Comparison of ENCODE assay signal across 19 cellular contexts in genomic region chr2:216689397-216689796, GRCh38. TPM values are rescaled to one million over a fixed set of nuclear protein-coding genes. Genes with fewer than 3 reads are reported as not detected.
DNase-seq lines count a peak whose midpoint lies in the region; ATAC-seq and TF ChIP-seq lines count a peak whose summit lies in the region.
"Had no signal": no experiment of that assay in that cellular context is flagged by ENCODE, and none has a peak within 500 bp of the region (broad histone marks: within the 10 kb centered on the region; RNA-seq: fewer than 3 reads in every experiment).

No MANE protein-coding gene starts in this region.

- H3K9me3 Mint-ChIP-seq in GM23338, result no peaks in the 10 kb centered on the region
- H3K9me3 Mint-ChIP-seq in mesothelial cell of epicardium, result no peaks in the 10 kb centered on the region
- H3K9me3 Mint-ChIP-seq in glutamatergic neuron (ENCODE audit: unreplicated experiment), result peaks cover 2% of the 10 kb centered on the region
- H3K9me3 Mint-ChIP-seq: activated CD8-positive, alpha-beta T cell treated with anti-CD3 and anti-CD28 coated beads for 36 hours; activated T-cell treated with anti-CD3 and anti-CD28 coated beads, Interleukin-2, amount 50 U/mL, for 4 hours; WTC11 had no signal

- H3K79me2 ChIP-seq in GM23338 (replicated peaks; ENCODE audit: insufficient read depth) (no peaks in the 10 kb centered on the region), MM.1S (ENCODE audit: low read length) (no peaks in the 10 kb centered on the region)
- H3K79me2 ChIP-seq: parathyroid adenoma had no signal

- H3K36me3 Mint-ChIP-seq in GM23338 (ENCODE audit: low read depth) (no peaks in the 10 kb centered on the region), mesothelial cell of epicardium (peaks cover 17% of the 10 kb centered on the region), glutamatergic neuron (ENCODE audit: unreplicated experiment) (no peaks in the 10 kb centered on the region)
- H3K36me3 Mint-ChIP-seq: WTC11 had no signal

- ATAC-seq in GM23338, result no peak
- no peak for ATAC-seq in GM18520 (IDR thresholded peaks at IDR 0.05; ENCODE audit: unreplicated experiment)
- ATAC-seq: activated CD8-positive, alpha-beta T cell treated with anti-CD3 and anti-CD28 coated beads for 36 hours; activated T-cell treated with anti-CD3 and anti-CD28 coated beads, Interleukin-2, amount 50 U/mL, for 4 hours; body of pancreas; WTC11 had no signal

- H3F3A ChIP-seq in GM23338 (replicated peaks; ENCODE audit: low read depth), result 0 out of 2 replicates have a peak, but pooled peaks cover 4% of the 10 kb centered on the region
- peaks cover 7% of the 10 kb centered on the region; the same call in 1 of the 2 replicates for H3F3A ChIP-seq in MM.1S (ENCODE audit: insufficient read depth, low read length)

- no peak overlapping the region for H3K27ac ChIP-seq in GM23338 (ENCODE audit: low read depth)
- H3K27ac ChIP-seq in cingulate gyrus (ENCODE audit: low read depth, low read length), result peak overlapping the region; percentile 10
- peak overlapping the region; percentile 62 for H3K27ac ChIP-seq in stomach smooth muscle (ENCODE audit: low read length)
- H3K27ac ChIP-seq in MM.1S (ENCODE audit: low read length), result no peak overlapping the region
- H3K27ac ChIP-seq: body of pancreas, parathyroid adenoma had no signal

- H3K4me3 Mint-ChIP-seq in GM23338, result peak overlapping the region; percentile 25; the same call in 1 of the 3 replicates
- peak overlapping the region; percentile 35 for H3K4me3 Mint-ChIP-seq in mesothelial cell of epicardium
- H3K4me3 Mint-ChIP-seq in glutamatergic neuron (ENCODE audit: unreplicated experiment), result no peak overlapping the region
- H3K4me3 Mint-ChIP-seq: activated CD8-positive, alpha-beta T cell treated with anti-CD3 and anti-CD28 coated beads for 36 hours; activated T-cell treated with anti-CD3 and anti-CD28 coated beads, Interleukin-2, amount 50 U/mL, for 4 hours; WTC11 had no signal

- peaks cover 28% of the 10 kb centered on the region for H3K27me3 Mint-ChIP-seq in GM23338 (ENCODE audit: insufficient read depth, low read depth, poor library complexity)
- no peaks in the 10 kb centered on the region for H3K27me3 Mint-ChIP-seq in mesothelial cell of epicardium (ENCODE audit: low read depth)
- peaks cover 7% of the 10 kb centered on the region for H3K27me3 Mint-ChIP-seq in glutamatergic neuron (ENCODE audit: unreplicated experiment)

- H3K4me3 ChIP-seq in GM23338, result no peak overlapping the region
- H3K4me3 ChIP-seq in stomach smooth muscle (ENCODE audit: low read length in 2 of 2), result peak overlapping the region; percentile 14 to 71
- no peak overlapping the region for H3K4me3 ChIP-seq in MM.1S (ENCODE audit: low read length)
- H3K4me3 ChIP-seq: body of pancreas had no signal

- H2AFZ ChIP-seq in GM23338, result no peak overlapping the region; the same call in 1 of the 2 replicates
- H2AFZ ChIP-seq in MM.1S (ENCODE audit: low read length), result no peak overlapping the region
- H2AFZ ChIP-seq: parathyroid adenoma had no signal

- H4K20me1 ChIP-seq in GM23338 (replicated peaks; ENCODE audit: insufficient read depth) (no peaks in the 10 kb centered on the region), MM.1S (ENCODE audit: insufficient read depth, low read length) (no peaks in the 10 kb centered on the region)

- peaks cover 37% of the 10 kb centered on the region for H3K27me3 ChIP-seq in GM23338 (ENCODE audit: insufficient read depth)
- no peaks in the 10 kb centered on the region for H3K27me3 ChIP-seq in stomach smooth muscle (ENCODE audit: control insufficient read depth in 1 of 2, insufficient read depth in 2 of 2, low read length in 2 of 2)
- peaks cover 8% of the 10 kb centered on the region for H3K27me3 ChIP-seq in MM.1S (replicated peaks; ENCODE audit: insufficient read depth, low read length)

- peaks cover 35% of the 10 kb centered on the region for H3K4me1 ChIP-seq in GM23338 (ENCODE audit: insufficient read depth)
- H3K4me1 ChIP-seq in stomach smooth muscle (ENCODE audit: control insufficient read depth, insufficient read depth, low read length), result peaks cover 63% of the 10 kb centered on the region
- no peaks in the 10 kb centered on the region for H3K4me1 ChIP-seq in MM.1S (ENCODE audit: low read length)

- DNase-seq in GM23338 (ENCODE audit: low spot score) (no peak), mesothelial cell of epicardium (ENCODE audit: low spot score in 2 of 2, unreplicated experiment in 2 of 2) (no peak), MM.1S (no peak), HUDEP-2 (lab: John Stamatoyannopoulos, UW; ENCODE audit: unreplicated experiment in 76 of 76) (no peak), glutamatergic neuron (no peak)
- DNase-seq: activated CD8-positive, alpha-beta T cell treated with anti-CD3 and anti-CD28 coated beads for 36 hours; activated naive CD4-positive, alpha-beta T cell treated with anti-CD3 and anti-CD28 coated beads, Interleukin-2, amount 50 U/mL, for 16 hours; activated T-cell treated with anti-CD3 and anti-CD28 coated beads, Interleukin-2, amount 50 U/mL, for 4 hours; body of pancreas; hypothalamus; kidney glomerular epithelial cell; NCI-H1417 treated with DMSO at 0.1 percent for 48 hours; SHP77 had no signal

- H3K4me2 ChIP-seq in GM23338 (peak overlapping the region; percentile 62; the same call in 1 of the 2 replicates), MM.1S (ENCODE audit: low read depth, low read length) (no peak overlapping the region)

- H3K27ac Mint-ChIP-seq in GM23338, result no peak overlapping the region
- peak overlapping the region; percentile 91 for H3K27ac Mint-ChIP-seq in mesothelial cell of epicardium
- H3K27ac Mint-ChIP-seq in glutamatergic neuron (ENCODE audit: unreplicated experiment), result no peak overlapping the region
- H3K27ac Mint-ChIP-seq: activated CD8-positive, alpha-beta T cell treated with anti-CD3 and anti-CD28 coated beads for 36 hours; WTC11 had no signal

- H3K9me3 ChIP-seq in stomach smooth muscle (ENCODE audit: control insufficient read depth in 2 of 2, low read length in 2 of 2) (no peaks in the 10 kb centered on the region), MM.1S (replicated peaks; ENCODE audit: insufficient read depth, low read length) (no peaks in the 10 kb centered on the region)
- H3K9me3 ChIP-seq: body of pancreas had no signal

- H3K9ac ChIP-seq in stomach smooth muscle (ENCODE audit: low read length in 2 of 2), result peak overlapping the region in 1 of 2 donors; percentile 13
- no peak overlapping the region for H3K9ac ChIP-seq in MM.1S (ENCODE audit: low read length)
- H3K9ac ChIP-seq: parathyroid adenoma had no signal

- peaks cover 40% of the 10 kb centered on the region for H3K4me1 Mint-ChIP-seq in GM23338
- H3K4me1 Mint-ChIP-seq in mesothelial cell of epicardium, result peaks cover 55% of the 10 kb centered on the region
- peaks cover 21% of the 10 kb centered on the region for H3K4me1 Mint-ChIP-seq in glutamatergic neuron (ENCODE audit: low read depth, unreplicated experiment)

- no peaks in the 10 kb centered on the region for H3K9me2 ChIP-seq in GM23338 (ENCODE audit: insufficient read depth)
- no peaks in the 10 kb centered on the region for H3K9me2 ChIP-seq in MM.1S (replicated peaks; ENCODE audit: insufficient read depth, low read length)

- H3K36me3 ChIP-seq in GM23338 (ENCODE audit: insufficient read depth) (no peaks in the 10 kb centered on the region), stomach smooth muscle (ENCODE audit: control insufficient read depth in 2 of 2, insufficient read depth in 2 of 2, low read length in 2 of 2) (peaks cover 29 to 34% of the 10 kb centered on the region in 2 donors), MM.1S (replicated peaks; ENCODE audit: insufficient read depth, low read length) (no peaks in the 10 kb centered on the region)

- no peak for TF ChIP-seq CTCF in GM23338 (conservative IDR thresholded peaks at IDR 0.05; ENCODE audit: low read depth in 2 of 2)
- TF ChIP-seq CTCF in mesothelial cell of epicardium (IDR thresholded peaks at IDR 0.05; ENCODE audit: unreplicated experiment), result no peak
- no peak for TF ChIP-seq CTCF in MM.1S (IDR thresholded peaks at IDR 0.05; ENCODE audit: low read length)
- no peak for TF ChIP-seq CTCF in glutamatergic neuron (IDR thresholded peaks at IDR 0.05; ENCODE audit: partially characterized antibody, unreplicated experiment)

TF ChIP-seq in GM23338, 12 proteins besides CTCF, POLR2A, EP300 and RAD21 (continues in another document):
- TF ChIP-seq REST (IDR thresholded peaks at IDR 0.05; ENCODE audit: unreplicated experiment) (no peak), ZNF331 (CRISPR knock-in tag; IDR thresholded peaks at IDR 0.05; ENCODE audit: low read depth) (no peak)

RNA-seq across cellular contexts. Expression of gene IGFBP5, which starts 6.0 kb away (rescaled TPM):
- total RNA-seq in GM23338 (2014; rRNA removed; shearing (Covaris generic)), result 0.74 and 2.5 TPM in 2 replicates
- polyA plus RNA-seq in GM23338 (2016; fragmentation: Nextera tagmentation; extraction: Ambion mirVana), result 0.43 and 0.70 TPM in 2 replicates
- total RNA-seq in mesothelial cell of epicardium, result 415 to 456 TPM (median 447 TPM) in 3 replicates
- total RNA-seq in glutamatergic neuron (ENCODE audit: unreplicated experiment), result 0.51 TPM
- total RNA-seq: activated CD8-positive, alpha-beta T cell treated with anti-CD3 and anti-CD28 coated beads for 36 hours; T-helper 1 cell treated with Interleukin-12 subunit alpha and Interleukin-12 subunit beta and Interleukin-4 antibody, amounts not matched to agents 30 ng/mL and 1 ng/mL, for 36 hours had no signal

RNA-seq across cellular contexts. Expression of gene IGFBP2, which starts 56.2 kb away (rescaled TPM):
- total RNA-seq in GM23338 (2014; rRNA removed; shearing (Covaris generic)), result 309 and 364 TPM in 2 replicates
- polyA plus RNA-seq in GM23338 (2016; fragmentation: Nextera tagmentation; extraction: Ambion mirVana), result 177 and 235 TPM in 2 replicates
- total RNA-seq in mesothelial cell of epicardium (376 to 409 TPM (median 381 TPM) in 3 replicates), glutamatergic neuron (ENCODE audit: unreplicated experiment) (208 TPM)

Comparison
In these comparisons a context has a peak if more than half of its experiments do, and no peak if none do; other contexts are left out.
1. H3K27ac ChIP-seq: peak in cingulate gyrus (single experiment) and stomach smooth muscle (single experiment); none in GM23338 (single experiment) and MM.1S (single experiment).
2. H3K4me3 ChIP-seq: peak in stomach smooth muscle (2 of 2); none in GM23338 (single experiment) and MM.1S (single experiment).
3. RNA of gene IGFBP5, which starts 6.0 kb away (total RNA-seq): 415 to 456 TPM in mesothelial cell of epicardium; 0.74 to 2.5 TPM in GM23338 and 0.51 TPM in glutamatergic neuron (single experiment); every median in the first group is over 100 times any median in the second.